ENCODE assay signal across 1 cellular context in the genomic region with DNA sequence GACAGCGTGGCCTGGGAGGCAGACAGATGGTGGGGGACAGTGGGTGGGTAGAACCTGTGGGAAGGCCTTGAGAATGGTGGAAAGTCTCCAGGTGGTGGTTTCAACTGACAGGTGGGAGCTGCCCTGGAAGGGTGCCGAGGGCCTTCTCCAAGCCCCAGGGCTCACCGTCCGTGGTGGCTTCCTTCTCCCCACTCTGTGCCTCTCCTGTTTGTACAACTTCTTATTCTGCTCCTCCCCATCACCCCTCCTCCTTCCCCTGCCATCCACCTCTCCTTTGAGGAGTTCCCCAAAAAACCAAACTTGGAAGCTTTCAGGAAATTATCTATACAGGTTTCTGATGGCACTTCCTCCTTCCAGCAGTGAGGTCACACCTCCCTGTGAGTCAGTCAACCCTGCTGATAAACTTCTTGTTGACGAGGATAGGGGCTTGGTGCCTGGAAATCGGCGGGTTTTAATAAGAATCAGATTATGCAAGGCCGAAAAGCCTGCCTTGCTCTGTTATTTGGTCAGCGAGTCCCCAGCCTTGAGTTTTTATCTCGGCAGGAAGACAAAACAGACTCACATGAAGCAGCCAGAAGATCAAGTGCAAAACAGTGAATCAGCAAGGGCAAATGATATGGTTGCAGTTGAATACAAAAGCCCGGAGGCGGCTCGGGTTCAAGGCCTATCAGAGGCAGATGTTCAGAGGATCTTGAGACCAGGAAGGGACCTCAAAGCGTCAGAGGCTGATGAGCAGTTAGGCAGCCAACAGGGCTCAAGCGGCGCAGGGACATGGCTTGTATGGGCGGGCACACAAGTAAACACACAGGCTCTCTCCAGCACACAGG.
A peak's percentile ranks its signal among the peaks of the same experiment; 100 is the strongest.
TF ChIP-seq lines count a peak whose summit lies in the region.

No MANE protein-coding gene starts in this region.

TF ChIP-seq in K562, 482 proteins besides CTCF, POLR2A, EP300 and RAD21 (continued from another document and continues in another):
- TF ChIP-seq HSF4 (CRISPR knock-in tag; IDR thresholded peaks at IDR 0.05; ENCODE audit: borderline replicate concordance) (no peak), ZNF717 (CRISPR knock-in tag; IDR thresholded peaks at IDR 0.05) (no peak), RAD51 (IDR thresholded peaks at IDR 0.05; ENCODE audit: borderline replicate concordance, low read depth) (0 out of 2 replicates have a peak, but pooled peaks have one; percentile 37), KLF16 (IDR thresholded peaks at IDR 0.05) (peak; percentile 80), THRAP3 (IDR thresholded peaks at IDR 0.05; ENCODE audit: borderline replicate concordance) (no peak), ZNF75A (CRISPR knock-in tag; IDR thresholded peaks at IDR 0.05) (no peak), MYNN (IDR thresholded peaks at IDR 0.05) (no peak), MYNN (CRISPR knock-in tag; IDR thresholded peaks at IDR 0.05) (no peak), FOS (IDR thresholded peaks at IDR 0.05; ENCODE audit: extremely low read depth, insufficient read length) (peak; percentile 35), JUND (IDR thresholded peaks at IDR 0.05; ENCODE audit: borderline replicate concordance, low read depth, low read length) (peak; percentile 97), JUND (tag; IDR thresholded peaks at IDR 0.05; ENCODE audit: borderline replicate concordance, low read depth, low read length) (peak; percentile 97), ZNF175 (CRISPR knock-in tag; IDR thresholded peaks at IDR 0.05; ENCODE audit: low read depth) (peak; percentile 29; the same call in 1 of the 2 replicates), KHSRP (IDR thresholded peaks at IDR 0.05) (no peak), DMBX1 (CRISPR knock-in tag; IDR thresholded peaks at IDR 0.05; ENCODE audit: borderline replicate concordance) (no peak), ZNF384 (IDR thresholded peaks at IDR 0.05; ENCODE audit: low read depth, low read length) (no peak; the same call in 1 of the 2 replicates), ZFP30 (CRISPR knock-in tag; IDR thresholded peaks at IDR 0.05; ENCODE audit: borderline replicate concordance) (no peak), HLTF (IDR thresholded peaks at IDR 0.05) (no peak), TAF1 (IDR thresholded peaks at IDR 0.05; ENCODE audit: control insufficient read depth, extremely low read depth, insufficient read depth, low read length, severe bottlenecking) (no peak), ZNF431 (CRISPR knock-in tag; IDR thresholded peaks at IDR 0.05) (no peak), ZNF146 (CRISPR knock-in tag; IDR thresholded peaks at IDR 0.05; ENCODE audit: unreplicated experiment) (no peak), SUPT5H (IDR thresholded peaks at IDR 0.05) (no peak), CBX3 (IDR thresholded peaks at IDR 0.05; ENCODE audit: borderline replicate concordance in 1 of 2, low read length in 2 of 2) (peak in 1 of 2 experiments; percentile 40; a peak in 2 of 3 replicates), CCAR2 (IDR thresholded peaks at IDR 0.05; ENCODE audit: low read depth, low read length) (no peak), CHD4 (IDR thresholded peaks at IDR 0.05; ENCODE audit: insufficient read depth, insufficient replicate concordance, low read depth, low read length, poor library complexity, severe bottlenecking) (peak; percentile 22), ILF3 (IDR thresholded peaks at IDR 0.05; ENCODE audit: borderline replicate concordance) (no peak), ELF1 (tag; IDR thresholded peaks at IDR 0.05) (peak; percentile 90), IRF2 (CRISPR knock-in tag; IDR thresholded peaks at IDR 0.05) (no peak), SP2 (IDR thresholded peaks at IDR 0.05; ENCODE audit: extremely low read depth, low read depth, low read length, poor library complexity, severe bottlenecking) (no peak), MECOM (CRISPR knock-in tag; IDR thresholded peaks at IDR 0.05) (0 out of 2 replicates have a peak, but pooled peaks have one; percentile 30), ZNF324 (CRISPR knock-in tag; IDR thresholded peaks at IDR 0.05) (no peak), BRD4 (IDR thresholded peaks at IDR 0.05) (no peak), BRF1 (IDR thresholded peaks at IDR 0.05; ENCODE audit: borderline replicate concordance, extremely low read depth, insufficient read length) (no peak), GTF2A2 (tag; IDR thresholded peaks at IDR 0.05) (no peak), NONO (IDR thresholded peaks at IDR 0.05; ENCODE audit: low read depth in 2 of 2, low read length in 1 of 2) (no peak; a peak in 1 of 4 replicates), COPS2 (conservative IDR thresholded peaks at IDR 0.05) (no peak), HDAC3 (IDR thresholded peaks at IDR 0.05; ENCODE audit: borderline replicate concordance, partially characterized antibody) (peak; percentile 95), HDAC8 (tag; IDR thresholded peaks at IDR 0.05) (no peak), ZNF217 (CRISPR knock-in tag; IDR thresholded peaks at IDR 0.05) (no peak), ZNF3 (CRISPR knock-in tag; IDR thresholded peaks at IDR 0.05) (no peak), PURB (CRISPR knock-in tag; IDR thresholded peaks at IDR 0.05; ENCODE audit: low read depth) (no peak), NCOA2 (IDR thresholded peaks at IDR 0.05; ENCODE audit: partially characterized antibody in 2 of 2) (no peak), ZZZ3 (IDR thresholded peaks at IDR 0.05) (no peak)
- TF ChIP-seq, protein P1, sequence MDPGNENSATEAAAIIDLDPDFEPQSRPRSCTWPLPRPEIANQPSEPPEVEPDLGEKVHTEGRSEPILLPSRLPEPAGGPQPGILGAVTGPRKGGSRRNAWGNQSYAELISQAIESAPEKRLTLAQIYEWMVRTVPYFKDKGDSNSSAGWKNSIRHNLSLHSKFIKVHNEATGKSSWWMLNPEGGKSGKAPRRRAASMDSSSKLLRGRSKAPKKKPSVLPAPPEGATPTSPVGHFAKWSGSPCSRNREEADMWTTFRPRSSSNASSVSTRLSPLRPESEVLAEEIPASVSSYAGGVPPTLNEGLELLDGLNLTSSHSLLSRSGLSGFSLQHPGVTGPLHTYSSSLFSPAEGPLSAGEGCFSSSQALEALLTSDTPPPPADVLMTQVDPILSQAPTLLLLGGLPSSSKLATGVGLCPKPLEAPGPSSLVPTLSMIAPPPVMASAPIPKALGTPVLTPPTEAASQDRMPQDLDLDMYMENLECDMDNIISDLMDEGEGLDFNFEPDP (CRISPR knock-in tag; IDR thresholded peaks at IDR 0.05): no peak
- TF ChIP-seq, protein P2, sequence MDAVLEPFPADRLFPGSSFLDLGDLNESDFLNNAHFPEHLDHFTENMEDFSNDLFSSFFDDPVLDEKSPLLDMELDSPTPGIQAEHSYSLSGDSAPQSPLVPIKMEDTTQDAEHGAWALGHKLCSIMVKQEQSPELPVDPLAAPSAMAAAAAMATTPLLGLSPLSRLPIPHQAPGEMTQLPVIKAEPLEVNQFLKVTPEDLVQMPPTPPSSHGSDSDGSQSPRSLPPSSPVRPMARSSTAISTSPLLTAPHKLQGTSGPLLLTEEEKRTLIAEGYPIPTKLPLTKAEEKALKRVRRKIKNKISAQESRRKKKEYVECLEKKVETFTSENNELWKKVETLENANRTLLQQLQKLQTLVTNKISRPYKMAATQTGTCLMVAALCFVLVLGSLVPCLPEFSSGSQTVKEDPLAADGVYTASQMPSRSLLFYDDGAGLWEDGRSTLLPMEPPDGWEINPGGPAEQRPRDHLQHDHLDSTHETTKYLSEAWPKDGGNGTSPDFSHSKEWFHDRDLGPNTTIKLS (IDR thresholded peaks at IDR 0.05; ENCODE audit: borderline replicate concordance, low read depth): peak; percentile 34; the same call in 1 of the 2 replicates
- TF ChIP-seq, protein P3, sequence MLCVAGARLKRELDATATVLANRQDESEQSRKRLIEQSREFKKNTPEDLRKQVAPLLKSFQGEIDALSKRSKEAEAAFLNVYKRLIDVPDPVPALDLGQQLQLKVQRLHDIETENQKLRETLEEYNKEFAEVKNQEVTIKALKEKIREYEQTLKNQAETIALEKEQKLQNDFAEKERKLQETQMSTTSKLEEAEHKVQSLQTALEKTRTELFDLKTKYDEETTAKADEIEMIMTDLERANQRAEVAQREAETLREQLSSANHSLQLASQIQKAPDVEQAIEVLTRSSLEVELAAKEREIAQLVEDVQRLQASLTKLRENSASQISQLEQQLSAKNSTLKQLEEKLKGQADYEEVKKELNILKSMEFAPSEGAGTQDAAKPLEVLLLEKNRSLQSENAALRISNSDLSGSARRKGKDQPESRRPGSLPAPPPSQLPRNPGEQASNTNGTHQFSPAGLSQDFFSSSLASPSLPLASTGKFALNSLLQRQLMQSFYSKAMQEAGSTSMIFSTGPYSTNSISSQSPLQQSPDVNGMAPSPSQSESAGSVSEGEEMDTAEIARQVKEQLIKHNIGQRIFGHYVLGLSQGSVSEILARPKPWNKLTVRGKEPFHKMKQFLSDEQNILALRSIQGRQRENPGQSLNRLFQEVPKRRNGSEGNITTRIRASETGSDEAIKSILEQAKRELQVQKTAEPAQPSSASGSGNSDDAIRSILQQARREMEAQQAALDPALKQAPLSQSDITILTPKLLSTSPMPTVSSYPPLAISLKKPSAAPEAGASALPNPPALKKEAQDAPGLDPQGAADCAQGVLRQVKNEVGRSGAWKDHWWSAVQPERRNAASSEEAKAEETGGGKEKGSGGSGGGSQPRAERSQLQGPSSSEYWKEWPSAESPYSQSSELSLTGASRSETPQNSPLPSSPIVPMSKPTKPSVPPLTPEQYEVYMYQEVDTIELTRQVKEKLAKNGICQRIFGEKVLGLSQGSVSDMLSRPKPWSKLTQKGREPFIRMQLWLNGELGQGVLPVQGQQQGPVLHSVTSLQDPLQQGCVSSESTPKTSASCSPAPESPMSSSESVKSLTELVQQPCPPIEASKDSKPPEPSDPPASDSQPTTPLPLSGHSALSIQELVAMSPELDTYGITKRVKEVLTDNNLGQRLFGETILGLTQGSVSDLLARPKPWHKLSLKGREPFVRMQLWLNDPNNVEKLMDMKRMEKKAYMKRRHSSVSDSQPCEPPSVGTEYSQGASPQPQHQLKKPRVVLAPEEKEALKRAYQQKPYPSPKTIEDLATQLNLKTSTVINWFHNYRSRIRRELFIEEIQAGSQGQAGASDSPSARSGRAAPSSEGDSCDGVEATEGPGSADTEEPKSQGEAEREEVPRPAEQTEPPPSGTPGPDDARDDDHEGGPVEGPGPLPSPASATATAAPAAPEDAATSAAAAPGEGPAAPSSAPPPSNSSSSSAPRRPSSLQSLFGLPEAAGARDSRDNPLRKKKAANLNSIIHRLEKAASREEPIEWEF (CRISPR knock-in tag; IDR thresholded peaks at IDR 0.05): no peak
- TF ChIP-seq, protein P4, sequence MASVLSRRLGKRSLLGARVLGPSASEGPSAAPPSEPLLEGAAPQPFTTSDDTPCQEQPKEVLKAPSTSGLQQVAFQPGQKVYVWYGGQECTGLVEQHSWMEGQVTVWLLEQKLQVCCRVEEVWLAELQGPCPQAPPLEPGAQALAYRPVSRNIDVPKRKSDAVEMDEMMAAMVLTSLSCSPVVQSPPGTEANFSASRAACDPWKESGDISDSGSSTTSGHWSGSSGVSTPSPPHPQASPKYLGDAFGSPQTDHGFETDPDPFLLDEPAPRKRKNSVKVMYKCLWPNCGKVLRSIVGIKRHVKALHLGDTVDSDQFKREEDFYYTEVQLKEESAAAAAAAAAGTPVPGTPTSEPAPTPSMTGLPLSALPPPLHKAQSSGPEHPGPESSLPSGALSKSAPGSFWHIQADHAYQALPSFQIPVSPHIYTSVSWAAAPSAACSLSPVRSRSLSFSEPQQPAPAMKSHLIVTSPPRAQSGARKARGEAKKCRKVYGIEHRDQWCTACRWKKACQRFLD (CRISPR knock-in tag; IDR thresholded peaks at IDR 0.05): peak; percentile 85; the same call in 1 of the 2 replicates
- TF ChIP-seq, protein P5, sequence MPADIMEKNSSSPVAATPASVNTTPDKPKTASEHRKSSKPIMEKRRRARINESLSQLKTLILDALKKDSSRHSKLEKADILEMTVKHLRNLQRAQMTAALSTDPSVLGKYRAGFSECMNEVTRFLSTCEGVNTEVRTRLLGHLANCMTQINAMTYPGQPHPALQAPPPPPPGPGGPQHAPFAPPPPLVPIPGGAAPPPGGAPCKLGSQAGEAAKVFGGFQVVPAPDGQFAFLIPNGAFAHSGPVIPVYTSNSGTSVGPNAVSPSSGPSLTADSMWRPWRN (IDR thresholded peaks at IDR 0.05; ENCODE audit: low read depth): peak; percentile 53; the same call in 1 of the 2 replicates
- TF ChIP-seq, protein P6, sequence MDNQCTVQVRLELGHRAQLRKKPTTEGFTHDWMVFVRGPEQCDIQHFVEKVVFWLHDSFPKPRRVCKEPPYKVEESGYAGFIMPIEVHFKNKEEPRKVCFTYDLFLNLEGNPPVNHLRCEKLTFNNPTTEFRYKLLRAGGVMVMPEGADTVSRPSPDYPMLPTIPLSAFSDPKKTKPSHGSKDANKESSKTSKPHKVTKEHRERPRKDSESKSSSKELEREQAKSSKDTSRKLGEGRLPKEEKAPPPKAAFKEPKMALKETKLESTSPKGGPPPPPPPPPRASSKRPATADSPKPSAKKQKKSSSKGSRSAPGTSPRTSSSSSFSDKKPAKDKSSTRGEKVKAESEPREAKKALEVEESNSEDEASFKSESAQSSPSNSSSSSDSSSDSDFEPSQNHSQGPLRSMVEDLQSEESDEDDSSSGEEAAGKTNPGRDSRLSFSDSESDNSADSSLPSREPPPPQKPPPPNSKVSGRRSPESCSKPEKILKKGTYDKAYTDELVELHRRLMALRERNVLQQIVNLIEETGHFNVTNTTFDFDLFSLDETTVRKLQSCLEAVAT (IDR thresholded peaks at IDR 0.05): peak in 1 of 2 experiments; percentile 95; a peak in 2 of 4 replicates
- TF ChIP-seq, protein P7, sequence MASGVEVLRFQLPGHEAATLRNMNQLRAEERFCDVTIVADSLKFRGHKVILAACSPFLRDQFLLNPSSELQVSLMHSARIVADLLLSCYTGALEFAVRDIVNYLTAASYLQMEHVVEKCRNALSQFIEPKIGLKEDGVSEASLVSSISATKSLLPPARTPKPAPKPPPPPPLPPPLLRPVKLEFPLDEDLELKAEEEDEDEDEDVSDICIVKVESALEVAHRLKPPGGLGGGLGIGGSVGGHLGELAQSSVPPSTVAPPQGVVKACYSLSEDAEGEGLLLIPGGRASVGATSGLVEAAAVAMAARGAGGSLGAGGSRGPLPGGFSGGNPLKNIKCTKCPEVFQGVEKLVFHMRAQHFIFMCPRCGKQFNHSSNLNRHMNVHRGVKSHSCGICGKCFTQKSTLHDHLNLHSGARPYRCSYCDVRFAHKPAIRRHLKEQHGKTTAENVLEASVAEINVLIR (CRISPR knock-in tag; IDR thresholded peaks at IDR 0.05): peak; percentile 54; the same call in 1 of the 2 replicates
- TF ChIP-seq, protein P8, sequence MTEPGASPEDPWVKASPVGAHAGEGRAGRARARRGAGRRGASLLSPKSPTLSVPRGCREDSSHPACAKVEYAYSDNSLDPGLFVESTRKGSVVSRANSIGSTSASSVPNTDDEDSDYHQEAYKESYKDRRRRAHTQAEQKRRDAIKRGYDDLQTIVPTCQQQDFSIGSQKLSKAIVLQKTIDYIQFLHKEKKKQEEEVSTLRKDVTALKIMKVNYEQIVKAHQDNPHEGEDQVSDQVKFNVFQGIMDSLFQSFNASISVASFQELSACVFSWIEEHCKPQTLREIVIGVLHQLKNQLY (CRISPR knock-in tag; conservative IDR thresholded peaks at IDR 0.05): no peak
- TF ChIP-seq, protein P9, sequence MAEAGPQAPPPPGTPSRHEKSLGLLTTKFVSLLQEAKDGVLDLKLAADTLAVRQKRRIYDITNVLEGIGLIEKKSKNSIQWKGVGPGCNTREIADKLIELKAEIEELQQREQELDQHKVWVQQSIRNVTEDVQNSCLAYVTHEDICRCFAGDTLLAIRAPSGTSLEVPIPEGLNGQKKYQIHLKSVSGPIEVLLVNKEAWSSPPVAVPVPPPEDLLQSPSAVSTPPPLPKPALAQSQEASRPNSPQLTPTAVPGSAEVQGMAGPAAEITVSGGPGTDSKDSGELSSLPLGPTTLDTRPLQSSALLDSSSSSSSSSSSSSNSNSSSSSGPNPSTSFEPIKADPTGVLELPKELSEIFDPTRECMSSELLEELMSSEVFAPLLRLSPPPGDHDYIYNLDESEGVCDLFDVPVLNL (CRISPR knock-in tag; IDR thresholded peaks at IDR 0.05; ENCODE audit: low read depth): no peak
